ENCODE assay signal across 8 cellular contexts in genomic region chr9:128786681-128787582, GRCh38. TPM values are rescaled to one million over a fixed set of nuclear protein-coding genes. Genes with fewer than 3 reads are reported as not detected.
DNase-seq lines count a peak whose midpoint lies in the region; ATAC-seq and TF ChIP-seq lines count a peak whose summit lies in the region.

TBC1D13 (plus strand) TSS chr9:128787253; CDS start chr9:128787354, 101 bp downstream.

- WGBS in liver = 8% methylated on average over 64 of the region's 64 CpGs

- H3K9ac ChIP-seq in liver (ENCODE audit: low read depth in 1 of 2, low read length in 2 of 2) = peak within 1 kb of the TSS; percentile 45 to 84

- H3K27ac ChIP-seq in C4-2B (peak within 1 kb of the TSS; percentile 84), liver (ENCODE audit: low read depth in 1 of 2, low read length in 2 of 2) (peak within 1 kb of the TSS; percentile 80 to 88)

- no peaks in the 10 kb centered on the region for H3K9me3 ChIP-seq in liver (ENCODE audit: control insufficient read depth in 4 of 4, low read length in 3 of 4)

- TF ChIP-seq RAD21 in liver (IDR thresholded peaks at IDR 0.05) = peak; percentile 27 to 46

- ATAC-seq in GM19397 (IDR thresholded peaks at IDR 0.05; ENCODE audit: unreplicated experiment) (peak; percentile 92), HG03571 (IDR thresholded peaks at IDR 0.05; ENCODE audit: unreplicated experiment) (peak; percentile 81)

- TF ChIP-seq CTCF in C4-2B (conservative IDR thresholded peaks at IDR 0.05) = no peak
- TF ChIP-seq CTCF in liver (IDR thresholded peaks at IDR 0.05; ENCODE audit: low read depth, low read length, missing input control) = no peak

- H3K27me3 ChIP-seq in liver (ENCODE audit: control insufficient read depth in 4 of 4, insufficient read depth in 4 of 4, low read length in 3 of 4) = no peaks in the 10 kb centered on the region

- H3K4me1 ChIP-seq in liver (ENCODE audit: control insufficient read depth in 4 of 4, insufficient read depth in 4 of 4, low read length in 3 of 4) = peaks cover 3 to 19% (median 13%) of the 10 kb centered on the region in 4 donors

- peak within 1 kb of the TSS; percentile 80 to 92 (median 90) for H3K4me3 ChIP-seq in liver (ENCODE audit: low read depth in 1 of 3, low read length in 3 of 3)

- peaks cover 0 to 13% (median 3%) of the 10 kb centered on the region in 4 donors for H3K36me3 ChIP-seq in liver (ENCODE audit: control insufficient read depth in 4 of 4, insufficient read depth in 3 of 4, low read depth in 1 of 4, low read length in 3 of 4)

- DNase-seq in NCI-H82 treated with DMSO at 0.1 percent for 48 hours (lab: John Stamatoyannopoulos, UW; ENCODE audit: unreplicated experiment) (peak; percentile 78), dermis microvascular lymphatic vessel endothelial cell (ENCODE audit: low read depth in 2 of 2) (peak; percentile 56 to 87)
- DNase-seq in activated CD4-positive, alpha-beta T cell treated with anti-CD3 and anti-CD28 coated beads, Interleukin-2, amount 50 U/mL, for 48 hours = peak; percentile 90 to 93
- DNase-seq in stimulated activated CD4-positive, alpha-beta T cell treated with anti-CD3 and anti-CD28 coated beads, Interleukin-4, amount 100 ng/mL, for 1 hour = peak; percentile 89

TF ChIP-seq in liver, 16 proteins besides CTCF, POLR2A, EP300 and RAD21:
- TF ChIP-seq RXRA (IDR thresholded peaks at IDR 0.05) (peak in 1 of 2 donors; percentile 14), FOXA1 (IDR thresholded peaks at IDR 0.05) (no peak), ATF3 (IDR thresholded peaks at IDR 0.05) (no peak), HNF4G (IDR thresholded peaks at IDR 0.05) (no peak), TAF1 (conservative IDR thresholded peaks at IDR 0.05) (no peak), MAX (IDR thresholded peaks at IDR 0.05) (no peak), EGR1 (IDR thresholded peaks at IDR 0.05; ENCODE audit: low read depth in 2 of 2) (no peak), YY1 (IDR thresholded peaks at IDR 0.05) (peak; percentile 36), HNF4A (conservative IDR thresholded peaks at IDR 0.05) (no peak), ZBTB33 (IDR thresholded peaks at IDR 0.05) (no peak), GABPA (IDR thresholded peaks at IDR 0.05 in 1 of 2, conservative IDR thresholded peaks at IDR 0.05 in 1 of 2) (peak; percentile 42 to 74), FOXA2 (IDR thresholded peaks at IDR 0.05) (no peak), REST (IDR thresholded peaks at IDR 0.05) (no peak), SP1 (IDR thresholded peaks at IDR 0.05) (peak; percentile 34), JUND (IDR thresholded peaks at IDR 0.05) (no peak), NR2F2 (IDR thresholded peaks at IDR 0.05) (no peak)

RNA-seq across cellular contexts. Expression of gene TBC1D13, which starts in this region (rescaled TPM):
- total RNA-seq in dermis microvascular lymphatic vessel endothelial cell (9.6 and 16.7 TPM in 2 replicates), liver (10 to 100 TPM in 1 of 2 donors, 1 to 10 TPM in 1; 6.3 to 11.7 TPM)
- 1 to 10 TPM; 7.4 to 8.6 TPM for polyA plus RNA-seq in liver

Comparison
In these comparisons a context has a peak if more than half of its experiments do, and no peak if none do; other contexts are left out.
1. Peak in every context shown above with its lines: DNase-seq, ATAC-seq, H3K4me3 ChIP-seq and H3K27ac ChIP-seq.